17 cellular contexts compared by ENCODE assay signal in the genomic region with DNA sequence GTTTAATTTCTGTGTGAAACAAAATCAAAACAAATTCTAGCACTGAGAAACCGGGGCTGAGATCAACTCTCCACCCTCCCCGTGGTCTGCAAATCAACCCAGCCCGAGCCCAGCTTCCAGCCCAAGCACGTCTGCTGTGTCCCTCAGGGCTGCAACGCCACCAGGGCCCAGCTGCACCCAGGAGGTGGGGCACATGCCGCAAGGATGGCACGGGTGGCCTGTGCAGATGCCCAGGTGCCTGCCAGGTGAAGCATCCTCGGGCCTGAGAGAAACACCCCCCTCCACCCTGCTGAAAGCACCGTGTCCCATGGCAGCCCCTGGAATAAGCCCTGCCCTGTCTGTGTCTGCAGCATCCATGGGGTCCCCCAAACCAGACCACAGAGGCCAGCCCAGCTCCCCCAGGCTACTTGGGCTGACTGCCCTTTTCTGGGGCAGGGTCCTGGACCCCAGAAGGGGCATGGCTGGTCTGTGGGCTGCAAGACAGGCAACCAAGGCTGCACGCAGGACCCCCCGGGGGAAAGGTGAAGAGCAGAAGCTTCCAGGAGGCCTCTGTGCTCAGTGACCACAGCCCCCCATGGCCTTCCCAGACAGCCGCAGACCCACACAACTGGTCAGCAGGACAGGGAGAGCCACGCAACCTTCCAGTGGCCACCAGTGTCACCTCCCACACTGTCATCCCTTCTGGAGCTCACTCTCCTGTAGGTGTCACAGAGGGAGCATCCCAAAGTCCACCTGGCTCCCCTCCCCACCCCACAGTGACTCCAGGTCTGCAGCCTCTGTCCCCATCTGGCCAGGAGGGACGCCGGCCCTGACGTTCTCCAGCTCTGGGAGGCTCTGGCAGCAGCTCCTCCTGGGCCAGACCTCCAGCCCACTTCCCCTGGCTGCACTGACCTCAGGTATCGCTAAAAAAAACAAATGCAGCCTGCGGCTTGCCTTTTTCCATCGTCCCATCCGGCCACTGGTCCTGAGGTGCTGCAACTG. TPM values are rescaled to one million over a fixed set of nuclear protein-coding genes. Genes with fewer than 3 reads are reported as not detected.
A peak's percentile ranks its signal among the peaks of the same experiment; 100 is the strongest.
DNase-seq lines count a peak whose midpoint lies in the region; TF ChIP-seq lines count a peak whose summit lies in the region.
"Had no signal": no experiment of that assay in that cellular context is flagged by ENCODE, and none has a peak within 500 bp of the region (broad histone marks: within the 10 kb centered on the region; RNA-seq: fewer than 3 reads in every experiment).

No MANE protein-coding gene starts in this region.

- H3K14ac ChIP-seq in mesenchymal stem cell (ENCODE audit: low read length in 2 of 2): no peak overlapping the region

- no peak overlapping the region for H2BK120ac ChIP-seq in mesenchymal stem cell (ENCODE audit: low read depth, low read length)

- no peak overlapping the region for H3K27ac Mint-ChIP-seq in mesothelial cell of epicardium

- TF ChIP-seq EP300 in suprapubic skin (IDR thresholded peaks at IDR 0.05): no peak

- no peak overlapping the region for H4K8ac ChIP-seq in mesenchymal stem cell (ENCODE audit: low read length)

- peaks cover 5% of the 10 kb centered on the region for H3K36me3 Mint-ChIP-seq in mesothelial cell of epicardium
- H3K36me3 Mint-ChIP-seq: CD4-positive, alpha-beta memory T cell had no signal

- H3K4me3 Mint-ChIP-seq in mesothelial cell of epicardium: no peak overlapping the region
- H3K4me3 Mint-ChIP-seq: CD4-positive, alpha-beta memory T cell had no signal

- H3K9me3 Mint-ChIP-seq in mesothelial cell of epicardium: peaks cover 4% of the 10 kb centered on the region

- TF ChIP-seq CTCF in colonic mucosa (IDR thresholded peaks at IDR 0.05) (no peak), mesothelial cell of epicardium (IDR thresholded peaks at IDR 0.05; ENCODE audit: unreplicated experiment) (no peak), suprapubic skin (IDR thresholded peaks at IDR 0.05) (no peak)

- H3K27me3 ChIP-seq in colonic mucosa (no peaks in the 10 kb centered on the region), suprapubic skin (no peaks in the 10 kb centered on the region), mesenchymal stem cell (ENCODE audit: control insufficient read depth in 1 of 2, insufficient read depth in 1 of 2, low read length in 2 of 2) (no peaks in the 10 kb centered on the region)
- H3K27me3 ChIP-seq: hepatocyte had no signal

- H3K9me3 ChIP-seq in colonic mucosa (no peaks in the 10 kb centered on the region), suprapubic skin (no peaks in the 10 kb centered on the region), mesenchymal stem cell (ENCODE audit: control insufficient read depth, low read length) (peaks cover 9% of the 10 kb centered on the region)

- no peak overlapping the region for H2AK5ac ChIP-seq in mesenchymal stem cell (ENCODE audit: low read length, severe bottlenecking)

- peaks cover under 1% of the 10 kb centered on the region for H3K4me1 ChIP-seq in colonic mucosa
- peaks cover 8% of the 10 kb centered on the region for H3K4me1 ChIP-seq in suprapubic skin
- H3K4me1 ChIP-seq in mesenchymal stem cell (ENCODE audit: control insufficient read depth, insufficient read depth, low read depth, low read length): peaks cover 31% of the 10 kb centered on the region

- 85% methylated on average over 4 of the region's 20 CpGs for WGBS in suprapubic skin
- 86% methylated on average over 20 of the region's 20 CpGs for WGBS in mesenchymal stem cell

- no peak overlapping the region for H4K91ac ChIP-seq in mesenchymal stem cell (ENCODE audit: low read length)

- no peak for TF ChIP-seq POLR2A in suprapubic skin (IDR thresholded peaks at IDR 0.05)

- no peak overlapping the region for H2BK5ac ChIP-seq in mesenchymal stem cell (ENCODE audit: low read depth, low read length, poor library complexity, severe bottlenecking)

- no peak overlapping the region for H3K23ac ChIP-seq in mesenchymal stem cell (ENCODE audit: low read length in 2 of 2)

- H3K27ac ChIP-seq in colonic mucosa (no peak overlapping the region), suprapubic skin (no peak overlapping the region), mesenchymal stem cell (ENCODE audit: low read length, poor library complexity, severe bottlenecking) (no peak overlapping the region)
- H3K27ac ChIP-seq: hepatocyte had no signal

- no peak overlapping the region for H3K4ac ChIP-seq in mesenchymal stem cell (ENCODE audit: low read depth in 1 of 2, low read length in 2 of 2)

- intact Hi-C loops in colonic mucosa (cut with DNase I): no loop called here

- H3K9ac ChIP-seq in colonic mucosa (ENCODE audit: low read depth in 2 of 2, low read length in 2 of 2) (no peak overlapping the region), mesenchymal stem cell (ENCODE audit: low read length) (no peak overlapping the region)

- peaks cover 14% of the 10 kb centered on the region for H3K4me1 Mint-ChIP-seq in mesothelial cell of epicardium

- H2BK12ac ChIP-seq in mesenchymal stem cell (ENCODE audit: low read length in 2 of 2): no peak overlapping the region

- H3K18ac ChIP-seq in mesenchymal stem cell (ENCODE audit: low read depth in 1 of 2, low read length in 2 of 2): no peak overlapping the region

- H3K36me3 ChIP-seq in colonic mucosa (no peaks in the 10 kb centered on the region), suprapubic skin (no peaks in the 10 kb centered on the region), mesenchymal stem cell (ENCODE audit: control insufficient read depth in 1 of 2, insufficient read depth in 2 of 2, low read depth in 1 of 2, low read length in 2 of 2) (peaks cover 0 to 40% of the 10 kb centered on the region in 2 experiments)

- no peaks in the 10 kb centered on the region for H3K27me3 Mint-ChIP-seq in mesothelial cell of epicardium (ENCODE audit: low read depth)
- H3K27me3 Mint-ChIP-seq: CD4-positive, alpha-beta memory T cell had no signal

- H2BK15ac ChIP-seq in mesenchymal stem cell (ENCODE audit: low read depth, poor library complexity, severe bottlenecking): no peak overlapping the region

- peak; percentile 57 for DNase-seq in activated effector memory CD4-positive, alpha-beta T cell treated with anti-CD3 and anti-CD28 coated beads, Interleukin-2, amount 50 U/mL, for 16 hours
- DNase-seq in activated effector memory CD4-positive, alpha-beta T cell treated with Interleukin-2 at 50 U/mL for 16 hours: no peak
- DNase-seq in colonic mucosa: peak; percentile 10
- peak; percentile 12 to 37 for DNase-seq in mesothelial cell of epicardium (ENCODE audit: low spot score in 2 of 2, unreplicated experiment in 2 of 2)
- DNase-seq in suprapubic skin (ENCODE audit: low spot score in 2 of 2): peak; percentile 59 to 75
- no peak for DNase-seq in putamen (ENCODE audit: low spot score)
- DNase-seq in OCI-M2 (lab: John Stamatoyannopoulos, UW; ENCODE audit: unreplicated experiment): no peak
- no peak for DNase-seq in mesenchymal stem cell
- DNase-seq: ACHN; kidney glomerular epithelial cell; NCI-H2081 treated with DMSO at 0.1 percent for 48 hours; NCI-H526; OCI-M1; stimulated activated CD4-positive, alpha-beta T cell treated with anti-CD3 and anti-CD28 coated beads, Interleukin-12 subunit alpha, Interleukin-12 subunit beta, amount 100 ng/mL, for 4 hours; stimulated activated naive CD4-positive, alpha-beta T cell treated with Interleukin-2 at 50 U/mL for 16 hours had no signal

- no peak overlapping the region for H2AFZ ChIP-seq in mesenchymal stem cell (ENCODE audit: low read depth, low read length)
- H2AFZ ChIP-seq: hepatocyte had no signal

- no peak overlapping the region for H3K4me3 ChIP-seq in colonic mucosa
- H3K4me3 ChIP-seq in suprapubic skin: no peak overlapping the region
- no peak overlapping the region for H3K4me3 ChIP-seq in mesenchymal stem cell (ENCODE audit: insufficient read depth in 1 of 2, low read depth in 1 of 2, low read length in 2 of 2)
- H3K4me3 ChIP-seq: hepatocyte had no signal

- H3K79me1 ChIP-seq in mesenchymal stem cell (replicated peaks; ENCODE audit: low read length, poor library complexity, severe bottlenecking): peaks cover 57% of the 10 kb centered on the region

- H3K4me2 ChIP-seq in mesenchymal stem cell (ENCODE audit: low read length, poor library complexity, severe bottlenecking): no peak overlapping the region
- H3K4me2 ChIP-seq: hepatocyte had no signal

RNA-seq across cellular contexts. Expression of a gene that starts 7.7 kb away (rescaled TPM):
- total RNA-seq in colonic mucosa (1 to 10 TPM; 2.6 to 3.3 TPM), mesothelial cell of epicardium (3.9 to 4.5 TPM (median 4.3 TPM) in 3 replicates), suprapubic skin (1 to 10 TPM in 2 of 4 donors, under 1 TPM in 2; 0.85 to 2.6 (median 1.1) TPM)
- polyA plus RNA-seq in mesenchymal stem cell (2013, experiment 1 of 2): 0.12 TPM
- 0.12 TPM for polyA plus RNA-seq in mesenchymal stem cell (2013, experiment 2 of 2)

Comparison
In these comparisons a context has a peak if more than half of its experiments do, and no peak if none do; other contexts are left out.
1. DNase-seq: peak in activated effector memory CD4-positive, alpha-beta T cell treated with anti-CD3 and anti-CD28 coated beads, Interleukin-2, amount 50 U/mL, for 16 hours (single experiment), colonic mucosa (single experiment), mesothelial cell of epicardium (2 of 2) and suprapubic skin (2 of 2); none in activated effector memory CD4-positive, alpha-beta T cell treated with Interleukin-2 at 50 U/mL for 16 hours (single experiment), putamen (single experiment), OCI-M2 (single experiment) and mesenchymal stem cell (single experiment).